Comparison of ENCODE assay signal across 22 cellular contexts in genomic region chr3:125102470-125102869, GRCh38. TPM values are rescaled to one million over a fixed set of nuclear protein-coding genes. Genes with fewer than 3 reads are reported as not detected.
DNase-seq lines count a peak whose midpoint lies in the region; ATAC-seq and TF ChIP-seq lines count a peak whose summit lies in the region.
"Had no signal": no experiment of that assay in that cellular context is flagged by ENCODE, and none has a peak within 500 bp of the region (broad histone marks: within the 10 kb centered on the region; RNA-seq: fewer than 3 reads in every experiment).

No MANE protein-coding gene starts in this region.

- CTCF ChIA-PET in SK-N-SH (lab: Yijun Ruan, JAX) = no interaction called here

- TF ChIP-seq EP300 in SK-N-SH (IDR thresholded peaks at IDR 0.05; ENCODE audit: borderline replicate concordance in 1 of 2, low read depth in 1 of 2, low read length in 1 of 2) = no peak

- no peaks in the 10 kb centered on the region for H3K36me3 ChIP-seq in SK-N-SH (replicated peaks in 1 of 2; ENCODE audit: control insufficient read depth in 1 of 2, insufficient read depth in 2 of 2, low read length in 1 of 2)
- H3K36me3 ChIP-seq in Karpas-422 (ENCODE audit: insufficient read depth, low read length) = peaks cover 76% of the 10 kb centered on the region
- H3K36me3 ChIP-seq in thyroid gland = no peaks in the 10 kb centered on the region
- H3K36me3 ChIP-seq: BLaER1 had no signal

- no peak for TF ChIP-seq RAD21 in SK-N-SH (IDR thresholded peaks at IDR 0.05; ENCODE audit: low read length)

- H4K20me1 ChIP-seq in SK-N-SH (ENCODE audit: insufficient read depth) (no peaks in the 10 kb centered on the region), Karpas-422 (ENCODE audit: insufficient read depth, low read depth, low read length) (no peaks in the 10 kb centered on the region)
- H4K20me1 ChIP-seq: BLaER1 had no signal

- H3K27ac Mint-ChIP-seq in dendritic cell treated with granulocyte-macrophage colony-stimulating factor and Interleukin-4, amounts not matched to agents 40 ng/mL and 50 ng/mL, for 4 days = peak overlapping the region; percentile 0
- H3K27ac Mint-ChIP-seq: CD14-positive monocyte; CD4-positive, alpha-beta memory T cell; HFFc6; IgD-negative memory B cell had no signal

- no peak for TF ChIP-seq CTCF in SK-N-SH (IDR thresholded peaks at IDR 0.05)
- no peak for TF ChIP-seq CTCF in thyroid gland (IDR thresholded peaks at IDR 0.05)

- H3K9me3 ChIP-seq in SK-N-SH (peaks cover 7% of the 10 kb centered on the region; the same call in 1 of the 2 replicates), Karpas-422 (ENCODE audit: low read length) (peaks cover 3% of the 10 kb centered on the region; the same call in 1 of the 2 replicates), thyroid gland (no peaks in the 10 kb centered on the region)
- H3K9me3 ChIP-seq: A549 had no signal

- no peaks in the 10 kb centered on the region for H3K36me3 Mint-ChIP-seq in dendritic cell treated with granulocyte-macrophage colony-stimulating factor and Interleukin-4, amounts not matched to agents 40 ng/mL and 50 ng/mL, for 4 days (ENCODE audit: low read depth)
- H3K36me3 Mint-ChIP-seq: IgD-negative memory B cell had no signal

- H3K4me1 ChIP-seq in SK-N-SH (ENCODE audit: control insufficient read depth in 1 of 2, insufficient read depth in 2 of 2, low read depth in 1 of 2, low read length in 1 of 2) (0 out of 4 replicates have a peak, but pooled peaks cover 0 to 2% of the 10 kb centered on the region in 2 experiments), Karpas-422 (ENCODE audit: low read length) (peaks cover 60% of the 10 kb centered on the region), thyroid gland (peaks cover 27 to 35% of the 10 kb centered on the region in 2 donors)

- H3K27me3 ChIP-seq in SK-N-SH (ENCODE audit: insufficient read depth) (no peaks in the 10 kb centered on the region), Karpas-422 (ENCODE audit: low read length) (no peaks in the 10 kb centered on the region), thyroid gland (no peaks in the 10 kb centered on the region)
- H3K27me3 ChIP-seq: BLaER1 had no signal

- DNase-seq in SK-N-SH (no peak), Karpas-422 (no peak), thyroid gland (no peak), NCI-H510A (lab: John Stamatoyannopoulos, UW) (no peak), DMS114 treated with DMSO at 0.1 percent for 48 hours (lab: John Stamatoyannopoulos, UW; ENCODE audit: unreplicated experiment) (no peak)
- DNase-seq: CD4-positive, alpha-beta memory T cell; DMS153; DMS79; GDM1; GM23248; HCEC 1CT; HFFc6; KBM-7 had no signal

- H3K4me3 ChIP-seq in SK-N-SH (ENCODE audit: low read depth in 2 of 2, low read length in 1 of 2) (no peak overlapping the region), Karpas-422 (ENCODE audit: low read length) (no peak overlapping the region), thyroid gland (replicated peaks in 1 of 3) (no peak overlapping the region)
- H3K4me3 ChIP-seq: A549, BLaER1, GM23248 had no signal

- no peak for TF ChIP-seq POLR2A in thyroid gland (IDR thresholded peaks at IDR 0.05)

- WGBS in SK-N-SH (ENCODE audit: low lambda C conversion rate) = 92% methylated on average over 6 of the region's 6 CpGs
- WGBS in thyroid gland, 2 donors = 67 to 74% methylated on average over 6 of the region's 6 CpGs

- no peak for ATAC-seq in SK-N-SH treated with all-trans-retinoic acid at 6 μM for 48 hours
- ATAC-seq in GM21786 (IDR thresholded peaks at IDR 0.05; ENCODE audit: unreplicated experiment) = no peak

- H3F3A ChIP-seq in SK-N-SH (replicated peaks; ENCODE audit: insufficient read depth) = peaks cover 1% of the 10 kb centered on the region

- H2AFZ ChIP-seq in SK-N-SH (ENCODE audit: low read depth) (no peak overlapping the region), Karpas-422 (ENCODE audit: low read length) (no peak overlapping the region)
- H2AFZ ChIP-seq: GM23248 had no signal

- H3K4me1 Mint-ChIP-seq in dendritic cell treated with granulocyte-macrophage colony-stimulating factor and Interleukin-4, amounts not matched to agents 40 ng/mL and 50 ng/mL, for 4 days (ENCODE audit: low read depth) = peaks cover 16% of the 10 kb centered on the region
- H3K4me1 Mint-ChIP-seq: CD14-positive monocyte; CD4-positive, alpha-beta memory T cell had no signal

- intact Hi-C loops in dendritic cell treated with granulocyte-macrophage colony-stimulating factor and Interleukin-4, amounts not matched to agents 40 ng/mL and 50 ng/mL, for 4 days (cut with micrococcal nuclease) = no loop called here
- intact Hi-C loops in thyroid gland (cut with DNase I) = no loop called here

- H3K9me3 Mint-ChIP-seq in dendritic cell treated with granulocyte-macrophage colony-stimulating factor and Interleukin-4, amounts not matched to agents 40 ng/mL and 50 ng/mL, for 4 days = peaks cover 21% of the 10 kb centered on the region

- no peak overlapping the region for H3K4me3 Mint-ChIP-seq in dendritic cell treated with granulocyte-macrophage colony-stimulating factor and Interleukin-4, amounts not matched to agents 40 ng/mL and 50 ng/mL, for 4 days
- H3K4me3 Mint-ChIP-seq: CD14-positive monocyte; CD4-positive, alpha-beta memory T cell; HFFc6; IgD-negative memory B cell had no signal

- H3K9me2 ChIP-seq in SK-N-SH (no peaks in the 10 kb centered on the region), Karpas-422 (replicated peaks; ENCODE audit: insufficient read depth, low read length) (no peaks in the 10 kb centered on the region)

- H3K27ac ChIP-seq in SK-N-SH (ENCODE audit: low read depth in 2 of 2, low read length in 1 of 2) (no peak overlapping the region), Karpas-422 (ENCODE audit: low read length) (peak overlapping the region; percentile 96; the same call in 1 of the 2 replicates), thyroid gland (peak overlapping the region; percentile 32 to 87 (median 44))
- H3K27ac ChIP-seq: 22Rv1, A549, BLaER1, GM23248, HL-60 had no signal

- no peak overlapping the region for H3K9ac ChIP-seq in SK-N-SH
- H3K9ac ChIP-seq in Karpas-422 (ENCODE audit: low read length) = no peak overlapping the region
- H3K9ac ChIP-seq: BLaER1, GM23248 had no signal

- H3K4me2 ChIP-seq in SK-N-SH (no peak overlapping the region), Karpas-422 (ENCODE audit: low read depth, low read length, poor library complexity, severe bottlenecking) (no peak overlapping the region)
- H3K4me2 ChIP-seq: A549, BLaER1 had no signal

- peaks cover 7% of the 10 kb centered on the region for H3K27me3 Mint-ChIP-seq in dendritic cell treated with granulocyte-macrophage colony-stimulating factor and Interleukin-4, amounts not matched to agents 40 ng/mL and 50 ng/mL, for 4 days

- POLR2A ChIA-PET in SK-N-SH (lab: Yijun Ruan, JAX) = no interaction called here

- H3K79me2 ChIP-seq in SK-N-SH (ENCODE audit: insufficient read depth) (no peaks in the 10 kb centered on the region), Karpas-422 (ENCODE audit: low read length) (peaks cover 89% of the 10 kb centered on the region)

TF ChIP-seq in SK-N-SH, 30 proteins besides CTCF, POLR2A, EP300 and RAD21 (continues in another document):
- TF ChIP-seq NRF1 (IDR thresholded peaks at IDR 0.05; ENCODE audit: low read depth, low read length) = no peak

TF ChIP-seq in SK-N-SH treated with all-trans-retinoic acid at 6 μM for 48 hours, 23 proteins besides CTCF, POLR2A, EP300 and RAD21 (continues in another document):
- TF ChIP-seq TSHZ2 (CRISPR knock-in tag; IDR thresholded peaks at IDR 0.05) = no peak
- TF ChIP-seq SNAI2 (CRISPR knock-in tag; IDR thresholded peaks at IDR 0.05) = no peak
- TF ChIP-seq ZFP3 (CRISPR knock-in tag; IDR thresholded peaks at IDR 0.05) = no peak
- TF ChIP-seq ZFP30 (CRISPR knock-in tag; IDR thresholded peaks at IDR 0.05) = no peak
- TF ChIP-seq ISL1 (CRISPR knock-in tag; IDR thresholded peaks at IDR 0.05) = no peak
- no peak for TF ChIP-seq TOX (CRISPR knock-in tag; IDR thresholded peaks at IDR 0.05; ENCODE audit: borderline replicate concordance)
- no peak for TF ChIP-seq CSDC2 (CRISPR knock-in tag; IDR thresholded peaks at IDR 0.05)
- no peak for TF ChIP-seq ARNTL (CRISPR knock-in tag; IDR thresholded peaks at IDR 0.05; ENCODE audit: borderline replicate concordance, low read depth)
- no peak for TF ChIP-seq ZC3H10 (CRISPR knock-in tag; IDR thresholded peaks at IDR 0.05)

RNA-seq across cellular contexts. Expression of gene HEG1, which starts 46.7 kb away (rescaled TPM):
- polyA plus RNA-seq in SK-N-SH (2012; rRNA removed) = 27.7 and 29.1 TPM in 2 replicates
- 27.1 and 30.0 TPM in 2 replicates for polyA plus RNA-seq in SK-N-SH (2012; cell fraction: cytosol; rRNA removed)
- polyA plus RNA-seq in SK-N-SH (2012; cell fraction: nucleus; rRNA removed) = 33.3 and 48.2 TPM in 2 replicates
- 57.3 and 57.9 TPM in 2 replicates for total RNA-seq in Karpas-422 (2014; rRNA removed; shearing (Covaris generic); ENCODE audit: low replicate concordance)
- 100 to 1,000 TPM in 3 of 4 donors, 10 to 100 TPM in 1; 91.4 to 266 (median 199) TPM for total RNA-seq in thyroid gland

Comparison
In these comparisons a context has a peak if more than half of its experiments do, and no peak if none do; other contexts are left out.
1. H3K27ac ChIP-seq: peak in Karpas-422 (single experiment) and thyroid gland (3 of 3); none in SK-N-SH (0 of 2).